Comparison of ENCODE assay signal across 15 cellular contexts in genomic region chr5:180689071-180689694, GRCh38. TPM values are rescaled to one million over a fixed set of nuclear protein-coding genes. Genes with fewer than 3 reads are reported as not detected.
DNase-seq lines count a peak whose midpoint lies in the region; ATAC-seq and TF ChIP-seq lines count a peak whose summit lies in the region.
"Had no signal": no experiment of that assay in that cellular context is flagged by ENCODE, and none has a peak within 500 bp of the region (broad histone marks: within the 10 kb centered on the region; RNA-seq: fewer than 3 reads in every experiment).

No MANE protein-coding gene starts in this region.

- H3K9me3 ChIP-seq in suprapubic skin = no peaks in the 10 kb centered on the region
- H3K9me3 ChIP-seq: SJCRH30 had no signal

- TF ChIP-seq CTCF in mesothelial cell of epicardium (IDR thresholded peaks at IDR 0.05; ENCODE audit: unreplicated experiment) = no peak
- no peak for TF ChIP-seq CTCF in suprapubic skin (IDR thresholded peaks at IDR 0.05)

- ATAC-seq in stimulated activated naive CD8-positive, alpha-beta T cell treated with anti-CD3 and anti-CD28 coated beads, Interleukin-15, amount 100 ng/mL, for 72 hours = peak; percentile 85

- TF ChIP-seq POLR2A in suprapubic skin (IDR thresholded peaks at IDR 0.05) = no peak

- peak overlapping the region; percentile 2 for H3K27ac Mint-ChIP-seq in activated T-helper 2 cell treated with anti-CD3 and anti-CD28 coated beads, Interferon-gamma antibody, Interleukin-2, Interleukin-4, amounts not matched to agents 10 μg/mL and 5 μg/mL and 100 μg/mL, durations not matched to agents 14 hours and 24 hours and 36 hours
- peak overlapping the region; percentile 5 for H3K27ac Mint-ChIP-seq in mesothelial cell of epicardium
- peak overlapping the region; percentile 95 for H3K27ac Mint-ChIP-seq in stimulated activated naive CD8-positive, alpha-beta T cell treated with anti-CD3 and anti-CD28 coated beads, Interleukin-15, amount 100 ng/mL, for 72 hours

- peak; percentile 54 for DNase-seq in stimulated activated CD4-positive, alpha-beta T cell treated with anti-CD3 and anti-CD28 coated beads, Interleukin-15, amount 100 ng/mL, for 24 hours
- no peak for DNase-seq in stimulated activated CD4-positive, alpha-beta T cell treated with anti-CD3 and anti-CD28 coated beads, Interleukin-12 subunit alpha, Interleukin-12 subunit beta, amount 100 ng/mL, for 4 hours
- DNase-seq in activated T-helper 2 cell treated with anti-CD3 and anti-CD28 coated beads, Interferon-gamma antibody, Interleukin-2, Interleukin-4, amounts not matched to agents 10 μg/mL and 5 μg/mL and 100 μg/mL, durations not matched to agents 14 hours and 24 hours and 36 hours (ENCODE audit: low spot score) = no peak
- no peak for DNase-seq in mesothelial cell of epicardium (ENCODE audit: low spot score in 2 of 2, unreplicated experiment in 2 of 2)
- peak; percentile 43 to 46 for DNase-seq in stimulated activated naive CD8-positive, alpha-beta T cell treated with anti-CD3 and anti-CD28 coated beads, Interleukin-15, amount 100 ng/mL, for 72 hours
- DNase-seq in NCI-H1417 treated with DMSO at 0.1 percent for 48 hours (lab: John Stamatoyannopoulos, UW) = no peak
- DNase-seq in suprapubic skin (ENCODE audit: low spot score in 2 of 2) = no peak
- no peak for DNase-seq in SK-N-DZ (ENCODE audit: low spot score)
- DNase-seq: DMS79 treated with DMSO at 0.1 percent for 48 hours; IMR-90; NCI-H1694; NK-92 treated with Interleukin-12 subunit alpha and Interleukin-12 subunit beta, amount 100 ng/mL, for 24 hours; SJCRH30 had no signal

- H3K27me3 ChIP-seq in suprapubic skin = peaks cover 44% of the 10 kb centered on the region

- intact Hi-C loops in activated T-helper 2 cell treated with anti-CD3 and anti-CD28 coated beads, Interferon-gamma antibody, Interleukin-2, Interleukin-4, amounts not matched to agents 10 μg/mL and 5 μg/mL and 100 μg/mL, durations not matched to agents 14 hours and 24 hours and 36 hours (cut with micrococcal nuclease) = loop anchor here (2.0 kb wide), 2 partner anchors 30 to 126 kb away; no protein-coding TSS in a partner anchor

- peak overlapping the region; percentile 20 for H3K4me3 Mint-ChIP-seq in activated T-helper 2 cell treated with anti-CD3 and anti-CD28 coated beads, Interferon-gamma antibody, Interleukin-2, Interleukin-4, amounts not matched to agents 10 μg/mL and 5 μg/mL and 100 μg/mL, durations not matched to agents 14 hours and 24 hours and 36 hours (ENCODE audit: low read depth)
- no peak overlapping the region for H3K4me3 Mint-ChIP-seq in mesothelial cell of epicardium
- H3K4me3 Mint-ChIP-seq in stimulated activated naive CD8-positive, alpha-beta T cell treated with anti-CD3 and anti-CD28 coated beads, Interleukin-15, amount 100 ng/mL, for 72 hours = peak overlapping the region; percentile 75 to 76

- no peaks in the 10 kb centered on the region for H3K4me1 ChIP-seq in suprapubic skin
- H3K4me1 ChIP-seq: SJCRH30 had no signal

- H3K9me3 Mint-ChIP-seq in activated T-helper 2 cell treated with anti-CD3 and anti-CD28 coated beads, Interferon-gamma antibody, Interleukin-2, Interleukin-4, amounts not matched to agents 10 μg/mL and 5 μg/mL and 100 μg/mL, durations not matched to agents 14 hours and 24 hours and 36 hours = no peaks in the 10 kb centered on the region
- no peaks in the 10 kb centered on the region for H3K9me3 Mint-ChIP-seq in mesothelial cell of epicardium
- H3K9me3 Mint-ChIP-seq in stimulated activated naive CD8-positive, alpha-beta T cell treated with anti-CD3 and anti-CD28 coated beads, Interleukin-15, amount 100 ng/mL, for 72 hours = no peaks in the 10 kb centered on the region

- peaks cover 13% of the 10 kb centered on the region for H3K27me3 Mint-ChIP-seq in activated T-helper 2 cell treated with anti-CD3 and anti-CD28 coated beads, Interferon-gamma antibody, Interleukin-2, Interleukin-4, amounts not matched to agents 10 μg/mL and 5 μg/mL and 100 μg/mL, durations not matched to agents 14 hours and 24 hours and 36 hours (ENCODE audit: low read depth)
- H3K27me3 Mint-ChIP-seq in mesothelial cell of epicardium (ENCODE audit: low read depth) = peaks cover 53% of the 10 kb centered on the region
- H3K27me3 Mint-ChIP-seq in stimulated activated naive CD8-positive, alpha-beta T cell treated with anti-CD3 and anti-CD28 coated beads, Interleukin-15, amount 100 ng/mL, for 72 hours = no peaks in the 10 kb centered on the region

- H3K4me1 Mint-ChIP-seq in activated T-helper 2 cell treated with anti-CD3 and anti-CD28 coated beads, Interferon-gamma antibody, Interleukin-2, Interleukin-4, amounts not matched to agents 10 μg/mL and 5 μg/mL and 100 μg/mL, durations not matched to agents 14 hours and 24 hours and 36 hours (ENCODE audit: low read depth) = peaks cover 25% of the 10 kb centered on the region
- H3K4me1 Mint-ChIP-seq in mesothelial cell of epicardium = peaks cover 23% of the 10 kb centered on the region
- peaks cover 75% of the 10 kb centered on the region for H3K4me1 Mint-ChIP-seq in stimulated activated naive CD8-positive, alpha-beta T cell treated with anti-CD3 and anti-CD28 coated beads, Interleukin-15, amount 100 ng/mL, for 72 hours

- WGBS in suprapubic skin = 46% methylated on average over 13 of the region's 13 CpGs

- no peaks in the 10 kb centered on the region for H3K36me3 ChIP-seq in suprapubic skin
- H3K36me3 ChIP-seq: SJCRH30 had no signal

- H3K36me3 Mint-ChIP-seq in activated T-helper 2 cell treated with anti-CD3 and anti-CD28 coated beads, Interferon-gamma antibody, Interleukin-2, Interleukin-4, amounts not matched to agents 10 μg/mL and 5 μg/mL and 100 μg/mL, durations not matched to agents 14 hours and 24 hours and 36 hours (ENCODE audit: low read depth) = no peaks in the 10 kb centered on the region
- H3K36me3 Mint-ChIP-seq in mesothelial cell of epicardium = no peaks in the 10 kb centered on the region

- no peak for TF ChIP-seq EP300 in suprapubic skin (IDR thresholded peaks at IDR 0.05)

- H3K27ac ChIP-seq in suprapubic skin = no peak overlapping the region
- H3K27ac ChIP-seq: SJCRH30 had no signal

- no peak overlapping the region for H3K4me3 ChIP-seq in suprapubic skin
- H3K4me3 ChIP-seq: SJCRH30 had no signal

RNA-seq across cellular contexts. Expression of gene FLT4, which starts 39.8 kb away (rescaled TPM):
- total RNA-seq in activated T-helper 2 cell treated with anti-CD3 and anti-CD28 coated beads, Interferon-gamma antibody, Interleukin-2, Interleukin-4, amounts not matched to agents 10 μg/mL and 5 μg/mL and 100 μg/mL, durations not matched to agents 14 hours and 24 hours and 36 hours = 1.1 and 1.7 TPM in 2 replicates
- total RNA-seq in mesothelial cell of epicardium = 1.8 to 2.6 TPM (median 2.4 TPM) in 3 replicates
- 1 to 10 TPM in 3 of 4 donors, under 1 TPM in 1; 0.79 to 8.9 (median 1.4) TPM for total RNA-seq in suprapubic skin
- polyA plus RNA-seq in SK-N-DZ (2014; cell fraction: cytosol; rRNA removed) = 1.2 and 1.5 TPM in 2 replicates
- polyA plus RNA-seq in SK-N-DZ (2014; cell fraction: nucleus; rRNA removed) = 1.3 and 5.8 TPM in 2 replicates

RNA-seq across cellular contexts. Expression of gene OR2Y1, which starts 50.7 kb away (rescaled TPM):
- not detected in 2 replicates for total RNA-seq in activated T-helper 2 cell treated with anti-CD3 and anti-CD28 coated beads, Interferon-gamma antibody, Interleukin-2, Interleukin-4, amounts not matched to agents 10 μg/mL and 5 μg/mL and 100 μg/mL, durations not matched to agents 14 hours and 24 hours and 36 hours
- not detected in 3 replicates for total RNA-seq in mesothelial cell of epicardium
- total RNA-seq in suprapubic skin = not detected
- polyA plus RNA-seq in SK-N-DZ (2014; cell fraction: cytosol; rRNA removed) = not detected in 2 replicates
- not detected in 2 replicates for polyA plus RNA-seq in SK-N-DZ (2014; cell fraction: nucleus; rRNA removed)
- total RNA-seq: cardiac septum, IMR-90, pulmonary artery endothelial cell, SJCRH30 had no signal
- polyA plus RNA-seq: IMR-90 had no signal

Comparison
In these comparisons a context has a peak if more than half of its experiments do, and no peak if none do; other contexts are left out.
1. DNase-seq: peak in stimulated activated CD4-positive, alpha-beta T cell treated with anti-CD3 and anti-CD28 coated beads, Interleukin-15, amount 100 ng/mL, for 24 hours (single experiment) and stimulated activated naive CD8-positive, alpha-beta T cell treated with anti-CD3 and anti-CD28 coated beads, Interleukin-15, amount 100 ng/mL, for 72 hours (2 of 2); none in stimulated activated CD4-positive, alpha-beta T cell treated with anti-CD3 and anti-CD28 coated beads, Interleukin-12 subunit alpha, Interleukin-12 subunit beta, amount 100 ng/mL, for 4 hours (single experiment), activated T-helper 2 cell treated with anti-CD3 and anti-CD28 coated beads, Interferon-gamma antibody, Interleukin-2, Interleukin-4, amounts not matched to agents 10 μg/mL and 5 μg/mL and 100 μg/mL, durations not matched to agents 14 hours and 24 hours and 36 hours (single experiment), mesothelial cell of epicardium (0 of 2), NCI-H1417 treated with DMSO at 0.1 percent for 48 hours (single experiment), suprapubic skin (0 of 2) and SK-N-DZ (single experiment).
2. H3K27ac Mint-ChIP-seq: peak in every context shown above with its lines; median percentile 95 in stimulated activated naive CD8-positive, alpha-beta T cell treated with anti-CD3 and anti-CD28 coated beads, Interleukin-15, amount 100 ng/mL, for 72 hours; 5 in mesothelial cell of epicardium; 2 in activated T-helper 2 cell treated with anti-CD3 and anti-CD28 coated beads, Interferon-gamma antibody, Interleukin-2, Interleukin-4, amounts not matched to agents 10 μg/mL and 5 μg/mL and 100 μg/mL, durations not matched to agents 14 hours and 24 hours and 36 hours.